18 cellular contexts compared by ENCODE assay signal in the genomic region with DNA sequence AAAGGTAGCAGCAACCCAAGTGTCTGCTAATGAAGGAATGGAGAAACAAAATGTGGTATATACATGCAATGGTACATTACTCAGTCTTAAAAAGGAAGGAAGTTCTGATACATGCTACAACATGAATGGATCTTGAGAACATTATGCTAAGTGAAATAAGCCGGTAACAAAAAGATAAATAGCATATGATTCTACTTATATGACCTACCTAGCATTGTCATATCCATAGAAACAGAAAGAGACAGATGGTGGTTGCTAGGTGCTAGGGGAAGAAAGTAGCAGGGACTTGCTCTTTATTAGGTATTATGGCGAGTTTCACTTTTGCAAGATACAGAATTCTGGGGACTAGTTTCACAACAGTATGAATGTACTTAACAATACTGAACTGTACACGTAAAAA. TPM values are rescaled to one million over a fixed set of nuclear protein-coding genes. Genes with fewer than 3 reads are reported as not detected.
A peak's percentile ranks its signal among the peaks of the same experiment; 100 is the strongest.
DNase-seq lines count a peak whose midpoint lies in the region; ATAC-seq, FAIRE-seq and TF ChIP-seq lines count a peak whose summit lies in the region.
"Had no signal": no experiment of that assay in that cellular context is flagged by ENCODE, and none has a peak within 500 bp of the region (broad histone marks: within the 10 kb centered on the region; RNA-seq: fewer than 3 reads in every experiment).

No MANE protein-coding gene starts in this region.

- intact Hi-C loops in activated CD4-positive, alpha-beta T cell treated with anti-CD3 and anti-CD28 coated beads, Interleukin-2, amount 10 ng/mL, durations not matched to agents 24 days and 14 days (cut with micrococcal nuclease) = no loop called here

- no peak for TF ChIP-seq CTCF in GM10248 (IDR thresholded peaks at IDR 0.05; ENCODE audit: control extremely low read depth, extremely low read depth, low read depth, missing control alignments)

- no peaks in the 10 kb centered on the region for H3K27me3 Mint-ChIP-seq in activated CD4-positive, alpha-beta T cell treated with anti-CD3 and anti-CD28 coated beads, Interleukin-2, amount 10 ng/mL, durations not matched to agents 24 days and 14 days
- H3K27me3 Mint-ChIP-seq in activated naive CD8-positive, alpha-beta T cell treated with anti-CD3 and anti-CD28 coated beads for 36 hours = no peaks in the 10 kb centered on the region
- H3K27me3 Mint-ChIP-seq: B cell had no signal

- ATAC-seq in GM21737 (IDR thresholded peaks at IDR 0.05; ENCODE audit: unreplicated experiment) = peak; percentile 59
- ATAC-seq: A549, psoas muscle had no signal

- peaks cover 4% of the 10 kb centered on the region for H3K4me1 Mint-ChIP-seq in activated CD4-positive, alpha-beta T cell treated with anti-CD3 and anti-CD28 coated beads, Interleukin-2, amount 10 ng/mL, durations not matched to agents 24 days and 14 days
- H3K4me1 Mint-ChIP-seq in activated naive CD8-positive, alpha-beta T cell treated with anti-CD3 and anti-CD28 coated beads for 36 hours = peaks cover 10% of the 10 kb centered on the region
- H3K4me1 Mint-ChIP-seq: B cell had no signal

- CTCF ChIA-PET in GM10248 (lab: Yijun Ruan, JAX) = interaction anchor here (0.7 kb wide), 1 partner anchor 662 kb away, joined by 3 read pairs; no protein-coding TSS in a partner anchor

- FAIRE-seq in urothelium cell line (lab: Jason Lieb, UNC) = no peak
- FAIRE-seq: A549, endometrium had no signal

- H3K9me3 Mint-ChIP-seq in activated CD4-positive, alpha-beta T cell treated with anti-CD3 and anti-CD28 coated beads, Interleukin-2, amount 10 ng/mL, durations not matched to agents 24 days and 14 days = no peaks in the 10 kb centered on the region
- H3K9me3 Mint-ChIP-seq in activated naive CD8-positive, alpha-beta T cell treated with anti-CD3 and anti-CD28 coated beads for 36 hours = no peaks in the 10 kb centered on the region

- DNase-seq in activated CD4-positive, alpha-beta T cell treated with anti-CD3 and anti-CD28 coated beads, Interleukin-2, amount 10 ng/mL, durations not matched to agents 24 days and 14 days = no peak
- DNase-seq in activated CD4-positive, alpha-beta T cell treated with anti-CD3 and anti-CD28 coated beads for 48 hours = no peak
- peak; percentile 32 for DNase-seq in GM10248 (ENCODE audit: extremely low spot score)
- no peak for DNase-seq in activated naive CD8-positive, alpha-beta T cell treated with anti-CD3 and anti-CD28 coated beads for 36 hours
- no peak for DNase-seq in NCI-H69 (lab: John Stamatoyannopoulos, UW)
- no peak for DNase-seq in urothelium cell line (ENCODE audit: low spot score)
- no peak for DNase-seq in OCI-M1 (lab: John Stamatoyannopoulos, UW)
- DNase-seq: activated gamma-delta T cell; amygdala; cortex of kidney; DMS79; NCI-H510A; NK-92 treated with Interleukin-12 subunit alpha and Interleukin-12 subunit beta, amount 100 ng/mL, for 24 hours; psoas muscle had no signal

- H3K36me3 Mint-ChIP-seq in activated CD4-positive, alpha-beta T cell treated with anti-CD3 and anti-CD28 coated beads, Interleukin-2, amount 10 ng/mL, durations not matched to agents 24 days and 14 days (ENCODE audit: low read depth) = peaks cover 24% of the 10 kb centered on the region
- H3K36me3 Mint-ChIP-seq in activated naive CD8-positive, alpha-beta T cell treated with anti-CD3 and anti-CD28 coated beads for 36 hours = peaks cover 11% of the 10 kb centered on the region

- peak overlapping the region; percentile 3 for H3K27ac Mint-ChIP-seq in activated CD4-positive, alpha-beta T cell treated with anti-CD3 and anti-CD28 coated beads, Interleukin-2, amount 10 ng/mL, durations not matched to agents 24 days and 14 days
- peak overlapping the region; percentile 59 for H3K27ac Mint-ChIP-seq in activated naive CD8-positive, alpha-beta T cell treated with anti-CD3 and anti-CD28 coated beads for 36 hours
- H3K27ac Mint-ChIP-seq: B cell had no signal

- H3K4me3 Mint-ChIP-seq in activated CD4-positive, alpha-beta T cell treated with anti-CD3 and anti-CD28 coated beads, Interleukin-2, amount 10 ng/mL, durations not matched to agents 24 days and 14 days = no peak overlapping the region
- H3K4me3 Mint-ChIP-seq in activated naive CD8-positive, alpha-beta T cell treated with anti-CD3 and anti-CD28 coated beads for 36 hours = no peak overlapping the region
- H3K4me3 Mint-ChIP-seq: B cell had no signal

- POLR2A ChIA-PET in GM10248 (lab: Yijun Ruan, JAX) = no interaction called here

RNA-seq across cellular contexts. Expression of a gene that starts 46.6 kb away (rescaled TPM):
- total RNA-seq in activated CD4-positive, alpha-beta T cell treated with anti-CD3 and anti-CD28 coated beads, Interleukin-2, amount 10 ng/mL, durations not matched to agents 24 days and 14 days = 30.1 and 30.8 TPM in 2 replicates
- total RNA-seq in activated naive CD8-positive, alpha-beta T cell treated with anti-CD3 and anti-CD28 coated beads for 36 hours = 10 to 100 TPM; 18.7 to 19.5 TPM
